In the genomic region with DNA sequence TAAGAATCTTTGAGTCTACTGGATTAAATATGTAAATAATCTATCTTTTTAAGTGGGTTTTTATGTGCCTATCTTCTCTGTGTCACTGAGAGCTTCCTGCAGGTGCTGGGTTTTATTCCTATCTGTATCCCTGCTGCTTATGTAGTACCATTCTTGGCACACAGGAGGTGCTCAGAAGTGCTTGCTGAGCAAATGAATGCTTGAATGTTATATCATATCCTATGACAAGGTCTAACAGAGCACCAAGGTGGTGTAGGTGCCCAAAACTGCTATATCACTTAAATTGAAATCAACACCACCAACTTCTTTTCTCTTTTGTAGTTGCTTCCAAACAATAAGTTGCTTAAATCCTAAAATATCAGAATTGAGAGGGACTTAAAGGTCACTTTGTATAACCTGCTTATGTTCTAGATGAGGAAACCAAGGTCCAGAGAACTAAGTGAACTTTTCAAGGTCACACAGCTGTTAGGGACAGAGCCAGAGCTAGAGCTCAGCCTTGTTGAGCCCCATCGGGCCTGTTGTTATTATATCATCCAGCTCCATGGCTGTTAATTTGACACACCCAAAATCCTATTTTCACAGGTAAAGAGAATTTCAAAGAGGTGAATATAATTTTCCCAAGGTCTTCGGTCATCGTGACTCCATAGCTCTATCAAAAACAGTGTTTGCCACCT, we compare ENCODE assay signal across 14 cellular contexts. TPM values are rescaled to one million over a fixed set of nuclear protein-coding genes. Genes with fewer than 3 reads are reported as not detected.
A peak's percentile ranks its signal among the peaks of the same experiment; 100 is the strongest.
DNase-seq lines count a peak whose midpoint lies in the region; ATAC-seq and TF ChIP-seq lines count a peak whose summit lies in the region.
"Had no signal": no experiment of that assay in that cellular context is flagged by ENCODE, and none has a peak within 500 bp of the region (broad histone marks: within the 10 kb centered on the region; RNA-seq: fewer than 3 reads in every experiment).

No MANE protein-coding gene starts in this region.

- H3K27ac Mint-ChIP-seq in effector memory CD8-positive, alpha-beta T cell, result peak overlapping the region in 1 of 2 donors; percentile 13
- H3K27ac Mint-ChIP-seq in Calu3 (ENCODE audit: unreplicated experiment), result no peak overlapping the region

- peaks cover 2% of the 10 kb centered on the region; the same call in 1 of the 2 replicates for H3K27me3 ChIP-seq in BE2C

- CTCF ChIA-PET in Calu3 (lab: Charles Lee), result interaction anchor here (0.6 to 1.4 kb wide), 4 partner anchors 21 to 301 kb away, joined by 3 to 7 read pairs (median 3); no protein-coding TSS in a partner anchor

- no peaks in the 10 kb centered on the region for H3K27me3 Mint-ChIP-seq in effector memory CD8-positive, alpha-beta T cell
- H3K27me3 Mint-ChIP-seq in Calu3 (ENCODE audit: unreplicated experiment), result no peaks in the 10 kb centered on the region

- H3K9me3 Mint-ChIP-seq in effector memory CD8-positive, alpha-beta T cell, result no peaks in the 10 kb centered on the region
- H3K9me3 Mint-ChIP-seq in Calu3 (ENCODE audit: low read depth, unreplicated experiment), result no peaks in the 10 kb centered on the region

- no peak overlapping the region for H3K4me3 ChIP-seq in BE2C (ENCODE audit: low read depth, low read length)
- no peak overlapping the region for H3K4me3 ChIP-seq in GM12865 (ENCODE audit: low read depth, low read length)

- H3K4me3 Mint-ChIP-seq in effector memory CD8-positive, alpha-beta T cell, result no peak overlapping the region
- H3K4me3 Mint-ChIP-seq in Calu3 (ENCODE audit: low read depth, unreplicated experiment), result no peak overlapping the region

- intact Hi-C loops in Calu3 (cut with micrococcal nuclease; ENCODE audit: unreplicated experiment), result no loop called here

- ATAC-seq in effector memory CD8-positive, alpha-beta T cell (replicated peaks), result peak; percentile 72
- ATAC-seq in GM18870 (IDR thresholded peaks at IDR 0.05; ENCODE audit: unreplicated experiment), result no peak

- no peaks in the 10 kb centered on the region for H3K4me1 ChIP-seq in BE2C

- DNase-seq in BE2C (no peak), GM12865 (ENCODE audit: low read depth) (no peak), NCI-H2196 treated with DMSO at 0.1 percent for 48 hours (lab: John Stamatoyannopoulos, UW; ENCODE audit: unreplicated experiment) (peak; percentile 32), NCI-H774 (lab: John Stamatoyannopoulos, UW) (no peak), DMS153 (lab: John Stamatoyannopoulos, UW) (no peak), Calu3 (no peak)
- no peak for DNase-seq in effector memory CD8-positive, alpha-beta T cell
- DNase-seq: activated CD8-positive, alpha-beta memory T cell treated with anti-CD3 and anti-CD28 coated beads, Interleukin-2, amount 50 U/mL, for 4 hours; cortex of kidney; KG1; NCI-H2171 treated with DMSO at 0.1 percent for 48 hours; retina; substantia nigra had no signal

- H3K36me3 ChIP-seq in BE2C, result no peaks in the 10 kb centered on the region

- BruUV-seq in Calu3 (replicated peaks; lab: Mats Ljungman, UMichigan), result no TSS peak

- H3K36me3 Mint-ChIP-seq in effector memory CD8-positive, alpha-beta T cell (ENCODE audit: insufficient read depth), result no peaks in the 10 kb centered on the region
- H3K36me3 Mint-ChIP-seq in Calu3 (ENCODE audit: insufficient read depth, unreplicated experiment), result peaks cover 4% of the 10 kb centered on the region

- no peaks in the 10 kb centered on the region for H3K9me3 ChIP-seq in BE2C

- no peaks in the 10 kb centered on the region for H3K4me1 Mint-ChIP-seq in effector memory CD8-positive, alpha-beta T cell (ENCODE audit: low read depth in 2 of 2)
- peaks cover 38% of the 10 kb centered on the region for H3K4me1 Mint-ChIP-seq in Calu3 (ENCODE audit: low read depth, unreplicated experiment)

- TF ChIP-seq CTCF in BE2C (IDR thresholded peaks at IDR 0.05; ENCODE audit: low read depth, low read length) (peak; percentile 35), GM12865 (IDR thresholded peaks at IDR 0.05; ENCODE audit: insufficient read depth, low read depth, low read length, missing control alignments) (peak; percentile 7), Calu3 (IDR thresholded peaks at IDR 0.05; ENCODE audit: unreplicated experiment) (no peak)

RNA-seq across cellular contexts. Expression of a gene that starts 46.0 kb away (rescaled TPM):
- polyA plus RNA-seq in BE2C (2012; ENCODE audit: insufficient read depth, insufficient read length, low read depth), result 76.2 TPM
- 291 and 303 TPM in 2 replicates for total RNA-seq in Calu3 (2022)
